Comparison of ENCODE assay signal across 9 cellular contexts in the genomic region with DNA sequence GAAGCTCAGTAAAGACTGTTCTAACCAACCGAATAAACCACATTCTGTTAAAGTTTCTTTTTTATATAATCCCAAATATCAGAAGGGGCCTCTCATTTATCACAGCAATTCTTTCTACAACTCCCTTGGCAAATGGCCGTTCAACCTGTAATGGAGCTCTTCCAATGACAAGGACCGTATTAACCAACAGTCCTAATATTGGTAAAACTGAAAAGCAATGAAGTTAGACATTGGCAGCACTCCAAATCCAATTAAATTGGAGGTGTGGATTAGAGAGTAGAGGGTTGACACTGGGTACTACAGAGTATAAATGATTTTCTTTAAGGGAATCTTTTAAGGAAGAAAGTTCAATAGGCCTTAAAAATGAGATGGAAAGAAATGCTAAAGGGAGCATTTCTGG. TPM values are rescaled to one million over a fixed set of nuclear protein-coding genes. Genes with fewer than 3 reads are reported as not detected.
A peak's percentile ranks its signal among the peaks of the same experiment; 100 is the strongest.
DNase-seq lines count a peak whose midpoint lies in the region; ATAC-seq, FAIRE-seq and TF ChIP-seq lines count a peak whose summit lies in the region.
"Had no signal": no experiment of that assay in that cellular context is flagged by ENCODE, and none has a peak within 500 bp of the region (broad histone marks: within the 10 kb centered on the region; RNA-seq: fewer than 3 reads in every experiment).

No MANE protein-coding gene starts in this region.

- H2BK20ac ChIP-seq in H9 (ENCODE audit: low read depth, low read length, poor library complexity, severe bottlenecking), result no peak overlapping the region

- no peak overlapping the region for H4K91ac ChIP-seq in H9 (ENCODE audit: insufficient read length, low read depth, low read length)

- H2BK120ac ChIP-seq in H9 (ENCODE audit: low read depth, low read length, poor library complexity, severe bottlenecking), result no peak overlapping the region

- TF ChIP-seq RAD21 in A549 (conservative IDR thresholded peaks at IDR 0.05 in 1 of 2, IDR thresholded peaks at IDR 0.05 in 1 of 2), result no peak

- POLR2A ChIA-PET in A549 (lab: Yijun Ruan, JAX), result interaction anchor here (1.0 kb wide), 1 partner anchor 329 kb away, joined by 4 read pairs; a partner anchor contains a TSS

- TF ChIP-seq CTCF in A549 (IDR thresholded peaks at IDR 0.05), result no peak
- no peak for TF ChIP-seq CTCF in H9 (conservative IDR thresholded peaks at IDR 0.05)
- TF ChIP-seq CTCF in astrocyte of the spinal cord (IDR thresholded peaks at IDR 0.05; ENCODE audit: low read depth, low read length), result no peak

- peaks cover 17 to 19% of the 10 kb centered on the region in 2 experiments for H3K4me1 Mint-ChIP-seq in H9

- TF ChIP-seq EP300 in A549 (IDR thresholded peaks at IDR 0.05), result no peak

- H3K4me1 ChIP-seq in A549 (peaks cover 25% of the 10 kb centered on the region; the same call in 2 of the 3 replicates), H9 (ENCODE audit: insufficient read depth, low read length) (no peaks in the 10 kb centered on the region; the same call in 1 of the 2 replicates)

- no peak overlapping the region for H2BK15ac ChIP-seq in H9 (ENCODE audit: low read depth, low read length)

- no peak overlapping the region for H4K5ac ChIP-seq in H9 (ENCODE audit: insufficient read length, low read depth, low read length)

- H3T11ph ChIP-seq in H9 (ENCODE audit: low read length), result no peak overlapping the region

- DNase-seq in A549 (ENCODE audit: low read depth in 1 of 2, low spot score in 1 of 2) (no peak), H9 (no peak), astrocyte of the spinal cord (ENCODE audit: low read depth, low spot score) (no peak), lung microvascular endothelial cell (ENCODE audit: low read depth in 2 of 2) (peak; percentile 9 to 32), NCI-H2171 treated with DMSO at 0.1 percent for 48 hours (lab: John Stamatoyannopoulos, UW) (no peak)
- DNase-seq in central memory CD4-positive, alpha-beta T cell, result no peak
- DNase-seq: activated naive CD4-positive, alpha-beta T cell treated with anti-CD3 and anti-CD28 coated beads, Interleukin-2, amount 50 U/mL, for 16 hours had no signal

- no peak overlapping the region for H2BK5ac ChIP-seq in H9 (ENCODE audit: insufficient read length, low read length)

- H4K20me1 ChIP-seq in H9 (ENCODE audit: control insufficient read depth, insufficient read depth, insufficient read length), result no peaks in the 10 kb centered on the region

- H2AK5ac ChIP-seq in H9 (ENCODE audit: insufficient read length, low read length), result no peak overlapping the region

- TF ChIP-seq POLR2A in A549 (IDR thresholded peaks at IDR 0.05; ENCODE audit: low read length), result no peak

- CTCF ChIA-PET in A549 (lab: Yijun Ruan, JAX), result interaction anchor here (1.1 to 3.9 kb wide), 4 partner anchors 8 to 443 kb away, joined by 4 to 18 read pairs (median 4); no protein-coding TSS in a partner anchor

- H3K27me3 ChIP-seq in H9 (ENCODE audit: insufficient read depth, low read length), result no peaks in the 10 kb centered on the region

- H3K9ac ChIP-seq in H9 (ENCODE audit: extremely low read depth, insufficient read length, low read length), result no peak overlapping the region

- H3K79me2 ChIP-seq in H9 (ENCODE audit: insufficient read depth, low read length), result peaks cover 24% of the 10 kb centered on the region; the same call in 1 of the 2 replicates

- ATAC-seq in A549 (no peak), HG03439 (IDR thresholded peaks at IDR 0.05; ENCODE audit: unreplicated experiment) (no peak), HG02588 (IDR thresholded peaks at IDR 0.05; ENCODE audit: unreplicated experiment) (no peak)

- no peak for FAIRE-seq in A549 (lab: Jason Lieb, UNC)

- no peak overlapping the region for H3K4ac ChIP-seq in H9 (ENCODE audit: low read depth, low read length)

- no peak overlapping the region for H3K4me3 Mint-ChIP-seq in H9

- no peak overlapping the region for H4K8ac ChIP-seq in H9 (replicated peaks; ENCODE audit: insufficient read length, low read depth, low read length)

- H3K18ac ChIP-seq in H9 (ENCODE audit: insufficient read length, low read depth, low read length), result no peak overlapping the region

- peaks cover 2% of the 10 kb centered on the region for H3K23me2 ChIP-seq in H9 (ENCODE audit: insufficient read length, low read depth, low read length, poor library complexity, severe bottlenecking)

- H3K36me3 Mint-ChIP-seq in H9 (ENCODE audit: insufficient read depth in 1 of 3, low read depth in 3 of 3), result peaks cover 0 to 7% (median 5%) of the 10 kb centered on the region in 3 experiments; a peak in 6 of 7 replicates

- peaks cover 10% of the 10 kb centered on the region for H3K79me1 ChIP-seq in H9 (ENCODE audit: insufficient read depth, low read depth, low read length, poor library complexity, severe bottlenecking)

- H3K14ac ChIP-seq in H9 (ENCODE audit: insufficient read depth, low read length), result no peak overlapping the region

- H3K27me3 Mint-ChIP-seq in H9 (ENCODE audit: low read depth), result no peaks in the 10 kb centered on the region

- H3K27ac Mint-ChIP-seq in H9, result no peak overlapping the region

- no peak overlapping the region for H2AFZ ChIP-seq in H9 (ENCODE audit: low read length)

- 24% methylated on average over 3 of the region's 3 CpGs for whole genome bisulfite sequencing in A549 (ENCODE audit: missing lambda C conversion rate)
- WGBS in H9 (ENCODE audit: extremely low coverage, insufficient read length, low lambda C conversion rate), result no CpG with 5 or more reads among the region's 3 CpGs

- H3K4me3 ChIP-seq in A549 (peak overlapping the region; percentile 98), astrocyte of the spinal cord (ENCODE audit: low read depth, low read length) (peak overlapping the region; percentile 84)

- H3K23ac ChIP-seq in H9 (ENCODE audit: insufficient read length, low read depth, low read length), result no peak overlapping the region

- H3K56ac ChIP-seq in H9 (ENCODE audit: insufficient read length, low read depth, low read length), result no peak overlapping the region

- H3K9me3 ChIP-seq in A549 (no peaks in the 10 kb centered on the region), H9 (ENCODE audit: control insufficient read depth, low read depth, low read length) (no peaks in the 10 kb centered on the region)

- H3K27ac ChIP-seq in A549 (peak overlapping the region; percentile 97 to 98), H9 (ENCODE audit: insufficient read length, low read depth, low read length) (no peak overlapping the region)

- peak overlapping the region; percentile 94 for H3K4me2 ChIP-seq in A549
- H3K4me2 ChIP-seq in H9 (ENCODE audit: insufficient read depth, insufficient read length, low read length), result peak overlapping the region; percentile 82

- H2BK12ac ChIP-seq in H9 (ENCODE audit: insufficient read length, low read depth, low read length), result no peak overlapping the region

- H3K9me3 Mint-ChIP-seq in H9, result no peaks in the 10 kb centered on the region; a peak in 1 of 5 replicates

- in situ Hi-C loops in astrocyte of the spinal cord (cut with HindIII; ENCODE audit: low sequenced_read_pairs), result no loop called here

TF ChIP-seq in A549, 52 proteins besides CTCF, POLR2A, EP300 and RAD21:
- TF ChIP-seq, protein P1, sequence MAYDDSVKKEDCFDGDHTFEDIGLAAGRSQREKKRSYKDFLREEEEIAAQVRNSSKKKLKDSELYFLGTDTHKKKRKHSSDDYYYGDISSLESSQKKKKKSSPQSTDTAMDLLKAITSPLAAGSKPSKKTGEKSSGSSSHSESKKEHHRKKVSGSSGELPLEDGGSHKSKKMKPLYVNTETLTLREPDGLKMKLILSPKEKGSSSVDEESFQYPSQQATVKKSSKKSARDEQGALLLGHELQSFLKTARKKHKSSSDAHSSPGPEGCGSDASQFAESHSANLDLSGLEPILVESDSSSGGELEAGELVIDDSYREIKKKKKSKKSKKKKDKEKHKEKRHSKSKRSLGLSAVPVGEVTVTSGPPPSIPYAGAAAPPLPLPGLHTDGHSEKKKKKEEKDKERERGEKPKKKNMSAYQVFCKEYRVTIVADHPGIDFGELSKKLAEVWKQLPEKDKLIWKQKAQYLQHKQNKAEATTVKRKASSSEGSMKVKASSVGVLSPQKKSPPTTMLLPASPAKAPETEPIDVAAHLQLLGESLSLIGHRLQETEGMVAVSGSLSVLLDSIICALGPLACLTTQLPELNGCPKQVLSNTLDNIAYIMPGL (CRISPR knock-in tag; IDR thresholded peaks at IDR 0.05; ENCODE audit: borderline replicate concordance), result no peak
- TF ChIP-seq CHD4 (IDR thresholded peaks at IDR 0.05; ENCODE audit: borderline replicate concordance) (no peak), KDM5A (IDR thresholded peaks at IDR 0.05) (no peak), NPAS2 (CRISPR knock-in tag; IDR thresholded peaks at IDR 0.05; ENCODE audit: borderline replicate concordance) (no peak), KDM1A (IDR thresholded peaks at IDR 0.05; ENCODE audit: low read depth) (no peak), TP53 (CRISPR knock-in tag; IDR thresholded peaks at IDR 0.05) (no peak), ESRRA (IDR thresholded peaks at IDR 0.05; ENCODE audit: borderline replicate concordance, low read length) (no peak), MYC (IDR thresholded peaks at IDR 0.05; ENCODE audit: borderline replicate concordance, low read length) (no peak), HOXB5 (CRISPR knock-in tag; IDR thresholded peaks at IDR 0.05) (no peak), RFX5 (IDR thresholded peaks at IDR 0.05) (no peak), NFE2L2 (conservative IDR thresholded peaks at IDR 0.05; ENCODE audit: low read length) (no peak), POLR2AphosphoS2 (conservative IDR thresholded peaks at IDR 0.05; ENCODE audit: low read length) (no peak), CHD2 (IDR thresholded peaks at IDR 0.05; ENCODE audit: low read length, partially characterized antibody) (no peak), FOSL2 (IDR thresholded peaks at IDR 0.05) (no peak), FOSL2 (CRISPR knock-in tag; IDR thresholded peaks at IDR 0.05) (no peak)
TF ChIP-seq in A549: peak in this region for 0.

RNA-seq across cellular contexts. Expression of a gene that starts 0.8 kb away (rescaled TPM):
- polyA plus RNA-seq in A549 (2011; rRNA removed) (76.1 and 99.1 TPM in 2 replicates), A549 (2017; fragmentation: RNase III; extraction: RNeasy Plus Mini Kit Qiagen cat#74134 plus additional on column Dnase treatment) (50.4 to 66.3 TPM (median 60.6 TPM) in 3 replicates)
- polyA plus RNA-seq in A549 (2012; cell fraction: cytosol; rRNA removed), result 57.2 and 83.5 TPM in 2 replicates
- polyA plus RNA-seq in A549 (2012; cell fraction: nucleus; rRNA removed), result 48.1 and 102 TPM in 2 replicates
- 34.0 and 36.7 TPM in 2 replicates for polyA minus RNA-seq in A549 (2011; rRNA and poly(A)+ RNA removed)
- total RNA-seq in H9 (2021) (68.8 and 70.0 TPM in 2 replicates), lung microvascular endothelial cell (60.1 and 89.7 TPM in 2 replicates)

RNA-seq across cellular contexts. Expression of a gene that starts 22.7 kb away (rescaled TPM):
- polyA plus RNA-seq in A549 (2011; rRNA removed) (0.07 and 0.34 TPM in 2 replicates), A549 (2017; fragmentation: RNase III; extraction: RNeasy Plus Mini Kit Qiagen cat#74134 plus additional on column Dnase treatment) (0.37 to 0.77 TPM (median 0.49 TPM) in 3 replicates)
- polyA plus RNA-seq in A549 (2012; cell fraction: cytosol; rRNA removed), result 0.03 and 0.08 TPM in 2 replicates
- 0.06 TPM in 1 of 2 replicates, not detected in the other for polyA plus RNA-seq in A549 (2012; cell fraction: nucleus; rRNA removed)
- not detected in 2 replicates for polyA minus RNA-seq in A549 (2011; rRNA and poly(A)+ RNA removed)
- total RNA-seq in H9 (2021) (0.24 and 0.33 TPM in 2 replicates), lung microvascular endothelial cell (0.20 and 0.22 TPM in 2 replicates)

Comparison
In these comparisons a context has a peak if more than half of its experiments do, and no peak if none do; other contexts are left out.
1. DNase-seq: peak in lung microvascular endothelial cell (2 of 2); none in A549 (0 of 2), H9 (single experiment), astrocyte of the spinal cord (single experiment), NCI-H2171 treated with DMSO at 0.1 percent for 48 hours (single experiment) and central memory CD4-positive, alpha-beta T cell (single experiment).